In genomic region chr1:175853681-175854080, GRCh38 we compare ENCODE assay signal across 27 cellular contexts.
A peak's percentile ranks its signal among the peaks of the same experiment; 100 is the strongest.
DNase-seq lines count a peak whose midpoint lies in the region; ATAC-seq, FAIRE-seq and TF ChIP-seq lines count a peak whose summit lies in the region.
"Had no signal": no experiment of that assay in that cellular context is flagged by ENCODE, and none has a peak within 500 bp of the region (broad histone marks: within the 10 kb centered on the region; RNA-seq: fewer than 3 reads in every experiment).

No MANE protein-coding gene starts in this region.

- peaks cover 0 to 4% (median 4%) of the 10 kb centered on the region in 4 experiments; a peak in 4 of 7 replicates for H3K4me1 ChIP-seq in H1 (replicated peaks in 1 of 4; ENCODE audit: control insufficient read depth in 3 of 4, insufficient read depth in 4 of 4, low read length in 3 of 4)
- peaks cover 0 to 5% of the 10 kb centered on the region in 2 experiments for H3K4me1 ChIP-seq in trophoblast cell (ENCODE audit: control insufficient read depth in 1 of 2, insufficient read depth in 2 of 2, low read length in 2 of 2)
- no peaks in the 10 kb centered on the region for H3K4me1 ChIP-seq in lower lobe of right lung
- H3K4me1 ChIP-seq: BE2C, BLaER1 had no signal

- H3K79me1 ChIP-seq in H1 (ENCODE audit: low read depth, low read length) (no peaks in the 10 kb centered on the region), trophoblast cell (ENCODE audit: low read length) (no peaks in the 10 kb centered on the region)

- TF ChIP-seq EP300 in H1 (IDR thresholded peaks at IDR 0.05; ENCODE audit: borderline replicate concordance in 1 of 2, low read depth in 2 of 2, low read length in 2 of 2), result no peak

- H3K79me2 ChIP-seq in H1 (ENCODE audit: control insufficient read depth in 1 of 2, insufficient read depth in 2 of 2, low read length in 2 of 2) (no peaks in the 10 kb centered on the region), trophoblast cell (ENCODE audit: control insufficient read depth, insufficient read depth, low read length, poor library complexity) (no peaks in the 10 kb centered on the region)

- no peak overlapping the region for H4K5ac ChIP-seq in H1 (ENCODE audit: insufficient read length, low read depth, low read length)

- H3K27ac ChIP-seq in H1 (ENCODE audit: low read depth, low read length) (no peak overlapping the region), trophoblast cell (ENCODE audit: low read depth, low read length) (no peak overlapping the region), lower lobe of right lung (no peak overlapping the region)
- H3K27ac ChIP-seq: BLaER1 had no signal

- H4K12ac ChIP-seq in trophoblast cell (ENCODE audit: low read depth, low read length), result no peak overlapping the region

- H3K18ac ChIP-seq in H1 (ENCODE audit: extremely low read depth, low read length) (no peak overlapping the region), trophoblast cell (ENCODE audit: low read length) (no peak overlapping the region)

- H2BK12ac ChIP-seq in H1 (ENCODE audit: low read depth, low read length) (no peak overlapping the region), trophoblast cell (ENCODE audit: low read length) (no peak overlapping the region)

- no peak for TF ChIP-seq POLR2A in H1 (IDR thresholded peaks at IDR 0.05; ENCODE audit: control extremely low read depth in 1 of 2, low read depth in 2 of 2, low read length in 2 of 2)

- H3K27me3 ChIP-seq in H1 (replicated peaks in 1 of 4; ENCODE audit: control insufficient read depth in 3 of 4, extremely low read depth in 1 of 4, insufficient read depth in 3 of 4, low read length in 3 of 4) (no peaks in the 10 kb centered on the region), trophoblast cell (ENCODE audit: insufficient read depth, low read length) (no peaks in the 10 kb centered on the region), lower lobe of right lung (ENCODE audit: low read depth) (no peaks in the 10 kb centered on the region)
- H3K27me3 ChIP-seq: BE2C, BLaER1 had no signal

- H2BK15ac ChIP-seq in H1 (ENCODE audit: low read length), result no peak overlapping the region

- H3K4me3 ChIP-seq in H1 (ENCODE audit: extremely low read depth in 1 of 4, insufficient read depth in 2 of 4, low read depth in 3 of 4, low read length in 4 of 4) (no peak overlapping the region), trophoblast cell (ENCODE audit: low read depth, low read length) (no peak overlapping the region), lower lobe of right lung (no peak overlapping the region)
- H3K4me3 ChIP-seq: BLaER1, GM12878 had no signal

- H4K8ac ChIP-seq in H1 (ENCODE audit: extremely low read depth, insufficient read depth, low read length) (no peak overlapping the region), trophoblast cell (ENCODE audit: low read depth, low read length) (no peak overlapping the region)

- no peak overlapping the region for H4K91ac ChIP-seq in H1 (replicated peaks; ENCODE audit: insufficient read length, low read length)
- H4K91ac ChIP-seq in trophoblast cell (ENCODE audit: low read depth, low read length), result no peak overlapping the region

- H2BK120ac ChIP-seq in H1 (replicated peaks; ENCODE audit: low read depth, low read length) (no peak overlapping the region), trophoblast cell (ENCODE audit: insufficient read depth, low read length, poor library complexity) (no peak overlapping the region)

- no peak overlapping the region for H3K4ac ChIP-seq in H1 (replicated peaks; ENCODE audit: insufficient read length, low read depth, low read length)
- no peak overlapping the region for H3K4ac ChIP-seq in trophoblast cell (ENCODE audit: low read depth, low read length)

- no peak overlapping the region for H3K23ac ChIP-seq in H1 (ENCODE audit: insufficient read length)
- H3K23ac ChIP-seq in trophoblast cell (ENCODE audit: low read length), result no peak overlapping the region

- H3K14ac ChIP-seq in H1 (ENCODE audit: insufficient read length) (no peak overlapping the region), trophoblast cell (ENCODE audit: low read length) (no peak overlapping the region)

- H3K36me3 ChIP-seq in H1 (ENCODE audit: control insufficient read depth in 2 of 4, insufficient read depth in 4 of 4, low read length in 3 of 4) (no peaks in the 10 kb centered on the region), trophoblast cell (ENCODE audit: control insufficient read depth in 1 of 2, insufficient read depth in 2 of 2, low read length in 2 of 2) (no peaks in the 10 kb centered on the region), lower lobe of right lung (no peaks in the 10 kb centered on the region)
- H3K36me3 ChIP-seq: BE2C, BLaER1 had no signal

- intact Hi-C loops in lower lobe of right lung (cut with DNase I), result no loop called here

- POLR2A ChIA-PET in H1 (lab: Charles Lee; ENCODE audit: partially characterized antibody) (interaction anchor here (0.9 to 2.0 kb wide), 2 partner anchors 11 to 13 kb away, joined by 5 to 6 read pairs; no protein-coding TSS in a partner anchor), HEK293T (lab: Yijun Ruan, JAX) (no interaction called here)

- H3K23me2 ChIP-seq in H1 (ENCODE audit: low read depth, low read length), result no peaks in the 10 kb centered on the region

- H2BK5ac ChIP-seq in H1 (ENCODE audit: low read depth, low read length) (no peak overlapping the region), trophoblast cell (ENCODE audit: low read depth, low read length, poor library complexity) (no peak overlapping the region)

- no peak for FAIRE-seq in H1 (lab: Jason Lieb, UNC)
- FAIRE-seq: A204.1, GM12878, GM12892, GM18507, GM19239 had no signal

- H4K20me1 ChIP-seq in H1 (replicated peaks in 1 of 2; ENCODE audit: control insufficient read depth in 1 of 2, insufficient read depth in 2 of 2, low read length in 2 of 2), result no peaks in the 10 kb centered on the region
- H4K20me1 ChIP-seq: BLaER1 had no signal

- DNase-seq in HT1080 (ENCODE audit: low read depth) (peak; percentile 23), H1 (ENCODE audit: low read depth in 1 of 2, low spot score in 2 of 2) (no peak), trophoblast cell (peak; percentile 26 to 63), lower lobe of right lung (no peak), GM19238 (ENCODE audit: insufficient read length, low spot score) (no peak), HEK293T (ENCODE audit: extremely low spot score) (no peak)
- DNase-seq: 8988T; ACHN; BE2C; C1 segment of cervical spinal cord; CD4-positive, alpha-beta memory T cell; CD4-positive, CD25-positive, alpha-beta regulatory T cell; CD8-positive, alpha-beta memory T cell; COR-L47; DMS 273 treated with DMSO at 0.1 percent for 48 hours; DMS153; DMS53; DMS79; DND-41; EL; GDM1 had no signal

- H2AK5ac ChIP-seq in H1 (ENCODE audit: low read depth, low read length), result no peak overlapping the region
- no peak overlapping the region for H2AK5ac ChIP-seq in trophoblast cell (ENCODE audit: low read length)

- CTCF ChIA-PET in H1 (lab: Charles Lee; ENCODE audit: partially characterized antibody), result interaction anchor here (0.7 to 3.2 kb wide), 3 partner anchors 12 to 332 kb away, joined by 3 to 22 read pairs (median 5); no protein-coding TSS in a partner anchor
- CTCF ChIA-PET in HEK293T (lab: Yijun Ruan, JAX), result no interaction called here

- no peak overlapping the region for H3K4me2 ChIP-seq in H1 (ENCODE audit: insufficient read depth in 1 of 2, low read depth in 2 of 2, low read length in 2 of 2)
- H3K4me2 ChIP-seq in trophoblast cell (ENCODE audit: low read length), result no peak overlapping the region
- H3K4me2 ChIP-seq: BLaER1 had no signal

- no peak overlapping the region for H2BK20ac ChIP-seq in H1 (ENCODE audit: low read length)

- H2AFZ ChIP-seq in H1 (ENCODE audit: low read length) (no peak overlapping the region), trophoblast cell (ENCODE audit: insufficient read depth, low read length, poor library complexity) (no peak overlapping the region)

- TF ChIP-seq CTCF in H1 (IDR thresholded peaks at IDR 0.05; ENCODE audit: control extremely low read depth in 1 of 3, insufficient read depth in 1 of 3, low read depth in 1 of 3, low read length in 3 of 3), result no peak
- no peak for TF ChIP-seq CTCF in lower lobe of right lung (IDR thresholded peaks at IDR 0.05)

- TF ChIP-seq RAD21 in H1 (IDR thresholded peaks at IDR 0.05 in 1 of 2, conservative IDR thresholded peaks at IDR 0.05 in 1 of 2; ENCODE audit: low read depth in 2 of 2, low read length in 2 of 2), result no peak

- ATAC-seq in lower lobe of right lung, result no peak
- ATAC-seq: GM12878 had no signal

- 92% methylated on average over 4 of the region's 4 CpGs; no CpG with 5 or more reads in 1 of the 2 experiments for WGBS in H1 (ENCODE audit: extremely low coverage in 1 of 2, insufficient coverage in 1 of 2, insufficient read length in 1 of 2, insufficient replicate concordance in 2 of 2, low coverage in 1 of 2, low lambda C conversion rate in 2 of 2, missing lambda C conversion rate in 1 of 2), 2 experiments
- no CpG with 5 or more reads among the region's 4 CpGs for WGBS in trophoblast cell (ENCODE audit: extremely low coverage, insufficient coverage, insufficient read length)

- H3K9ac ChIP-seq in H1 (replicated peaks in 1 of 4; ENCODE audit: extremely low read depth in 1 of 4, low read depth in 3 of 4, low read length in 3 of 4) (no peak overlapping the region), trophoblast cell (ENCODE audit: low read length) (no peak overlapping the region)
- H3K9ac ChIP-seq: BLaER1 had no signal

- H3K9me3 ChIP-seq in H1 (ENCODE audit: insufficient read depth in 2 of 2, low read depth in 1 of 2, low read length in 1 of 2) (no peaks in the 10 kb centered on the region), trophoblast cell (ENCODE audit: insufficient read depth, low read depth, low read length) (no peaks in the 10 kb centered on the region), lower lobe of right lung (no peaks in the 10 kb centered on the region)
- H3K9me3 ChIP-seq: BE2C, BLaER1 had no signal

- H3K56ac ChIP-seq in H1 (replicated peaks; ENCODE audit: insufficient read length, low read depth, low read length), result no peak overlapping the region

TF ChIP-seq in H1, 55 proteins besides CTCF, POLR2A, EP300 and RAD21:
- TF ChIP-seq JUND (IDR thresholded peaks at IDR 0.05; ENCODE audit: low read length) (0 out of 2 replicates have a peak, but pooled peaks have one; percentile 14), KDM1A (IDR thresholded peaks at IDR 0.05; ENCODE audit: borderline replicate concordance, low read length) (peak; percentile 65; the same call in 1 of the 2 replicates), RNF2 (IDR thresholded peaks at IDR 0.05; ENCODE audit: borderline replicate concordance, low read depth, low read length, missing control alignments, poor library complexity, severe bottlenecking) (no peak)
TF ChIP-seq in H1: peak in this region for 2.

TF ChIP-seq in HEK293T, 16 proteins besides CTCF, POLR2A, EP300 and RAD21 (continues in another document):
- TF ChIP-seq NFRKB (IDR thresholded peaks at IDR 0.05) (no peak), FOXA1 (IDR thresholded peaks at IDR 0.05) (no peak), PKNOX1 (IDR thresholded peaks at IDR 0.05) (no peak)

Comparison
In these comparisons a context has a peak if more than half of its experiments do, and no peak if none do; other contexts are left out.
1. DNase-seq: peak in HT1080 (single experiment) and trophoblast cell (2 of 2); none in H1 (0 of 2), lower lobe of right lung (single experiment), GM19238 (single experiment) and HEK293T (single experiment).